Comparison of ENCODE assay signal across 9 cellular contexts in the genomic region with DNA sequence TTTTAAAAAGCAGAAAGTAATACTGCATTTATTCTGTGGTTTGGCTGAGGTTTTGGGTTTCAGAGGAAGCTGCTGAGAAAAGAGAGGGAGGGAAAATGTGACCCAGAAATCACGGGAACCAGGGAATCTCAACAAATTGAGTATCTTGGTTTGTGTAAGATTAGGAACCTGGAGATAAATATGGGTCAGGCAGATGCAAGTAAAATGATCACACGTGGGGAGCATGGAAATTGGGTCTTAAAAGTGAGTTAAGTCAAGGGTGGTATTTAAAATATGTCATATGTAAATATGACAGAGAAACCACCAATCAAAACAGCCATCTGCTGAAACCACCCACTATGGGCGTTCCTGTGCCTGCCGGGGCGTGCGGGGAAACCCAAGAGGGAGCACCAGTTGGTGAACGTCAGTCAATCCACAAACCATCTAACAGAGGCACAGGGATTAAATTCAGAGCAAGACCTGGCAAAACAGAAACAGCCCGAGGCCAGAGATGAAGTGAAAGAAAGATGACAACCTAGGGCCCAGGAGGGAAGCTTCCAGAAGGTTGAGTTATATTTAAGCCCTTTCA. TPM values are rescaled to one million over a fixed set of nuclear protein-coding genes. Genes with fewer than 3 reads are reported as not detected.
DNase-seq lines count a peak whose midpoint lies in the region; ATAC-seq, FAIRE-seq and TF ChIP-seq lines count a peak whose summit lies in the region.
"Had no signal": no experiment of that assay in that cellular context is flagged by ENCODE, and none has a peak within 500 bp of the region (broad histone marks: within the 10 kb centered on the region; RNA-seq: fewer than 3 reads in every experiment).

No MANE protein-coding gene starts in this region.

- peak overlapping the region; percentile 9 for H3K4me2 ChIP-seq in Karpas-422 (ENCODE audit: low read depth, low read length, poor library complexity, severe bottlenecking)
- H3K4me2 ChIP-seq in keratinocyte (ENCODE audit: control insufficient read depth, extremely low read depth, insufficient read depth, low read depth, low read length): peak overlapping the region; percentile 28

- H4K20me1 ChIP-seq in Karpas-422 (ENCODE audit: insufficient read depth, low read depth, low read length) (no peaks in the 10 kb centered on the region), keratinocyte (ENCODE audit: control insufficient read depth, extremely low read depth, insufficient read depth, low read length) (no peaks in the 10 kb centered on the region)

- CTCF ChIA-PET in AG04450 (lab: Charles Lee): interaction anchor here (0.7 to 1.4 kb wide), 2 partner anchors 21 to 30 kb away, joined by 3 to 6 read pairs; no protein-coding TSS in a partner anchor

- H3K4me3 ChIP-seq in AG04450 (ENCODE audit: low read depth, low read length) (no peak overlapping the region), Karpas-422 (ENCODE audit: low read length) (0 out of 2 replicates have a peak overlapping the region, but pooled peaks have one; percentile 12), keratinocyte (ENCODE audit: control insufficient read depth in 2 of 3, extremely low read depth in 1 of 3, insufficient read depth in 2 of 3, low read depth in 1 of 3, low read length in 3 of 3) (no peak overlapping the region)

- H3K9ac ChIP-seq in Karpas-422 (ENCODE audit: low read length): no peak overlapping the region
- H3K9ac ChIP-seq in keratinocyte (ENCODE audit: control insufficient read depth, extremely low read depth, insufficient read depth, low read length): no peak overlapping the region

- no peak for FAIRE-seq in keratinocyte (lab: Jason Lieb, UNC)

- TF ChIP-seq CTCF in AG04450 (IDR thresholded peaks at IDR 0.05; ENCODE audit: low read depth, low read length): no peak
- no peak for TF ChIP-seq CTCF in keratinocyte (optimal IDR thresholded peaks at IDR 0.05 in 1 of 3, IDR thresholded peaks at IDR 0.05 in 1 of 3, conservative IDR thresholded peaks at IDR 0.05 in 1 of 3; ENCODE audit: extremely low read depth in 1 of 3, insufficient read depth in 2 of 3, low read length in 3 of 3)

- H3K27ac ChIP-seq in AG04450 (ENCODE audit: low read depth, low read length) (peak overlapping the region; percentile 42), Karpas-422 (ENCODE audit: low read length) (no peak overlapping the region), keratinocyte (ENCODE audit: control insufficient read depth, insufficient read depth, low read length) (peak overlapping the region; percentile 19)
- H3K27ac ChIP-seq: epithelial cell of prostate had no signal

- ATAC-seq in GM18868 (IDR thresholded peaks at IDR 0.05; ENCODE audit: unreplicated experiment) (no peak), GM21381 (IDR thresholded peaks at IDR 0.05; ENCODE audit: unreplicated experiment) (no peak)

- H3K9me2 ChIP-seq in Karpas-422 (replicated peaks; ENCODE audit: insufficient read depth, low read length): no peaks in the 10 kb centered on the region

- H3K9me1 ChIP-seq in keratinocyte (ENCODE audit: control insufficient read depth, extremely low read depth, insufficient read depth, low read length): no peaks in the 10 kb centered on the region

- H3K79me2 ChIP-seq in Karpas-422 (ENCODE audit: low read length) (no peaks in the 10 kb centered on the region), keratinocyte (ENCODE audit: control insufficient read depth, insufficient read depth, low read length) (peaks cover 94% of the 10 kb centered on the region)

- no peaks in the 10 kb centered on the region for H3K27me3 ChIP-seq in AG04450 (ENCODE audit: control insufficient read depth, insufficient read depth, low read length)
- H3K27me3 ChIP-seq in Karpas-422 (ENCODE audit: low read length): no peaks in the 10 kb centered on the region
- H3K27me3 ChIP-seq in keratinocyte (ENCODE audit: control insufficient read depth, extremely low read depth, insufficient read depth, low read length): no peaks in the 10 kb centered on the region

- H3K36me3 ChIP-seq in Karpas-422 (ENCODE audit: insufficient read depth, low read length): no peaks in the 10 kb centered on the region
- H3K36me3 ChIP-seq in keratinocyte (ENCODE audit: control insufficient read depth in 2 of 2, extremely low read depth in 1 of 2, insufficient read depth in 2 of 2, low read length in 2 of 2): no peaks in the 10 kb centered on the region

- peaks cover 10% of the 10 kb centered on the region for H3K4me1 ChIP-seq in Karpas-422 (ENCODE audit: low read length)
- H3K4me1 ChIP-seq in keratinocyte (ENCODE audit: control insufficient read depth, extremely low read depth, insufficient read depth, low read length): peaks cover 36% of the 10 kb centered on the region

- dilution Hi-C loops in keratinocyte (cut with MboI; ENCODE audit: extremely low pct_ligation_motif_present, low sequenced_read_pairs): no loop called here

- POLR2A ChIA-PET in AG04450 (lab: Yijun Ruan, JAX): no interaction called here

- H2AFZ ChIP-seq in Karpas-422 (ENCODE audit: low read length) (no peak overlapping the region), keratinocyte (ENCODE audit: control insufficient read depth, low read length) (no peak overlapping the region)

- DNase-seq in AG04450 (ENCODE audit: low read depth, low spot score) (no peak), Karpas-422 (peak; percentile 66), keratinocyte (ENCODE audit: low read depth, low spot score) (no peak), NOMO-1 treated with dmso at 0.1 percent for 144 hours (lab: John Stamatoyannopoulos, UW; ENCODE audit: unreplicated experiment) (no peak), NAMALWA (ENCODE audit: low spot score) (no peak)
- DNase-seq in activated effector memory CD4-positive, alpha-beta T cell treated with Interleukin-2 at 50 U/mL for 16 hours: peak; percentile 32

- H3K9me3 ChIP-seq in AG04450 (ENCODE audit: control insufficient read depth, insufficient read depth, low read length) (no peaks in the 10 kb centered on the region), Karpas-422 (ENCODE audit: low read length) (no peaks in the 10 kb centered on the region), keratinocyte (ENCODE audit: control insufficient read depth, low read depth, low read length) (no peaks in the 10 kb centered on the region)

RNA-seq across cellular contexts. Expression of a gene that starts 33.4 kb away (rescaled TPM):
- 54.8 and 55.0 TPM in 2 replicates for polyA plus RNA-seq in AG04450 (2011; rRNA removed)
- 44.9 and 51.8 TPM in 2 replicates for polyA minus RNA-seq in AG04450 (2011; rRNA and poly(A)+ RNA removed)
- 0.56 and 0.79 TPM in 2 replicates for total RNA-seq in Karpas-422 (2014; rRNA removed; shearing (Covaris generic); ENCODE audit: low replicate concordance)
- polyA plus RNA-seq in keratinocyte: 111 to 137 TPM (median 116 TPM) in 3 replicates
- polyA plus RNA-seq in keratinocyte (2011; ENCODE audit: low read depth): 82.1 TPM
- 53.8 and 54.0 TPM in 2 replicates for polyA plus RNA-seq in keratinocyte (2011; cell fraction: cytosol; rRNA removed)
- polyA plus RNA-seq in keratinocyte (2011; cell fraction: nucleus; rRNA removed): 150 and 170 TPM in 2 replicates
- 29.1 and 86.4 TPM in 2 replicates for polyA plus RNA-seq in keratinocyte (2012; ENCODE audit: low replicate concordance)
- 137 to 178 TPM (median 152 TPM) in 3 replicates for polyA minus RNA-seq in keratinocyte
- polyA minus RNA-seq in keratinocyte (2011; cell fraction: cytosol; rRNA and poly(A)+ RNA removed): 77.5 TPM
- 172 and 448 TPM in 2 replicates for polyA minus RNA-seq in keratinocyte (2011; cell fraction: nucleus; rRNA and poly(A)+ RNA removed)

Comparison
In these comparisons a context has a peak if more than half of its experiments do, and no peak if none do; other contexts are left out.
1. DNase-seq: peak in Karpas-422 (single experiment) and activated effector memory CD4-positive, alpha-beta T cell treated with Interleukin-2 at 50 U/mL for 16 hours (single experiment); none in AG04450 (single experiment), keratinocyte (single experiment), NOMO-1 treated with dmso at 0.1 percent for 144 hours (single experiment) and NAMALWA (single experiment).